Comparison of ENCODE assay signal across 1 cellular context in the genomic region with DNA sequence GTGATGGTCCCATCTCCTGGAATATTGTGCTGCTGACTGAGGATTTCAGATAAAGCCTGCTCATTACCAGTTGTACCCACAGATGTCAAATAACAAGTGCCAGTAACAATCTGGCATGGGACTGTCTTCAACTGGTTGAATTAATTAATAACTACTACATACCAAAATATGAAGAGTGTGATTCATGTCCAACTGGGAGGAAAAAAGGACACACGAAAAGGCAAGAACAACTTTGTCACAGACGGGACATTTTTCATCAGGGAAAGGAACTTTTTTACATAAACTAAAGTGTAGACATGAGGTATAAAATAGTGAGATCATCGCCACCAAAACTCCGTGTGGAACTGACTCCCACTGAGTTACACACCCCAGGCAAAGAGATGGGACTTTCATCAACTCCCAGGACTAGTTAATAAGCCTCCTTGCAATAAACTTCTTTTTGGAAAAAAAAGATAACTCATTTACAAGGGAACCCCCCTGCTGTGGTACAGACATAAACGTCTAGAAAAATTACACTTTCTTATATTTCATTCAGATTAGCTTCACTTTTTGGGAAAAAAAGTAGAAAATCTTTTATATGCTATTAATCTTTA.
TF ChIP-seq lines count a peak whose summit lies in the region.

No MANE protein-coding gene starts in this region.

TF ChIP-seq in HEK293, 187 proteins besides CTCF, POLR2A, EP300 and RAD21 (continued from another document and continues in another):
- TF ChIP-seq, protein P1, sequence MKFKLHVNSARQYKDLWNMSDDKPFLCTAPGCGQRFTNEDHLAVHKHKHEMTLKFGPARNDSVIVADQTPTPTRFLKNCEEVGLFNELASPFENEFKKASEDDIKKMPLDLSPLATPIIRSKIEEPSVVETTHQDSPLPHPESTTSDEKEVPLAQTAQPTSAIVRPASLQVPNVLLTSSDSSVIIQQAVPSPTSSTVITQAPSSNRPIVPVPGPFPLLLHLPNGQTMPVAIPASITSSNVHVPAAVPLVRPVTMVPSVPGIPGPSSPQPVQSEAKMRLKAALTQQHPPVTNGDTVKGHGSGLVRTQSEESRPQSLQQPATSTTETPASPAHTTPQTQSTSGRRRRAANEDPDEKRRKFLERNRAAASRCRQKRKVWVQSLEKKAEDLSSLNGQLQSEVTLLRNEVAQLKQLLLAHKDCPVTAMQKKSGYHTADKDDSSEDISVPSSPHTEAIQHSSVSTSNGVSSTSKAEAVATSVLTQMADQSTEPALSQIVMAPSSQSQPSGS (tag by site-specific recombination; IDR thresholded peaks at IDR 0.05; ENCODE audit: low read depth): no peak
- TF ChIP-seq ZNF311 (tag by site-specific recombination; IDR thresholded peaks at IDR 0.05; ENCODE audit: borderline replicate concordance) (no peak), ZBTB48 (tag by site-specific recombination; IDR thresholded peaks at IDR 0.05) (no peak), ZNF629 (tag by site-specific recombination; IDR thresholded peaks at IDR 0.05) (no peak), ZNF114 (tag by site-specific recombination; IDR thresholded peaks at IDR 0.05) (no peak), ZSCAN23 (tag by site-specific recombination; IDR thresholded peaks at IDR 0.05) (no peak), ZNF341 (tag by site-specific recombination; IDR thresholded peaks at IDR 0.05; ENCODE audit: low read depth) (no peak), ZFP69B (tag by site-specific recombination; IDR thresholded peaks at IDR 0.05) (no peak), WT1 (tag by site-specific recombination; IDR thresholded peaks at IDR 0.05) (no peak), ZNF48 (tag by site-specific recombination; IDR thresholded peaks at IDR 0.05) (no peak), ZNF335 (tag by site-specific recombination; conservative IDR thresholded peaks at IDR 0.05) (peak; percentile 33; the same call in 1 of the 2 replicates), ZNF658 (tag by site-specific recombination; IDR thresholded peaks at IDR 0.05) (no peak), ZBTB17 (tag by site-specific recombination; IDR thresholded peaks at IDR 0.05) (no peak), ZIC2 (tag by site-specific recombination; IDR thresholded peaks at IDR 0.05) (peak; percentile 61), TCF7L2 (IDR thresholded peaks at IDR 0.05; ENCODE audit: borderline replicate concordance, low read depth, low read length) (peak; percentile 52; the same call in 1 of the 2 replicates), ZNF560 (tag by site-specific recombination; IDR thresholded peaks at IDR 0.05; ENCODE audit: borderline replicate concordance) (no peak), HOXD13 (CRISPR knock-in tag; IDR thresholded peaks at IDR 0.05; ENCODE audit: borderline replicate concordance) (no peak), ZNF24 (tag by site-specific recombination; IDR thresholded peaks at IDR 0.05) (no peak), ZNF37A (tag by site-specific recombination; IDR thresholded peaks at IDR 0.05) (no peak), FEZF1 (tag by site-specific recombination; IDR thresholded peaks at IDR 0.05) (peak; percentile 59), GLIS1 (tag by site-specific recombination; IDR thresholded peaks at IDR 0.05) (peak; percentile 92), ZBTB1 (tag by site-specific recombination; IDR thresholded peaks at IDR 0.05) (no peak), SCRT1 (tag by site-specific recombination; IDR thresholded peaks at IDR 0.05; ENCODE audit: borderline replicate concordance) (no peak), ZNF776 (tag by site-specific recombination; IDR thresholded peaks at IDR 0.05; ENCODE audit: borderline replicate concordance) (no peak), ZNF664 (tag by site-specific recombination; IDR thresholded peaks at IDR 0.05) (peak; percentile 9; the same call in 1 of the 2 replicates), SP7 (tag by site-specific recombination; IDR thresholded peaks at IDR 0.05) (no peak), ZNF791 (tag by site-specific recombination; IDR thresholded peaks at IDR 0.05) (no peak), ZNF600 (tag by site-specific recombination; IDR thresholded peaks at IDR 0.05) (no peak), ZNF112 (tag by site-specific recombination; IDR thresholded peaks at IDR 0.05) (no peak), ZBTB21 (tag by site-specific recombination; IDR thresholded peaks at IDR 0.05) (no peak), ZNF76 (tag by site-specific recombination; IDR thresholded peaks at IDR 0.05; ENCODE audit: borderline replicate concordance, low read depth) (no peak), ZSCAN16 (tag by site-specific recombination; IDR thresholded peaks at IDR 0.05) (no peak), MYNN (tag by site-specific recombination; IDR thresholded peaks at IDR 0.05; ENCODE audit: borderline replicate concordance) (no peak), EGR2 (tag by site-specific recombination; IDR thresholded peaks at IDR 0.05; ENCODE audit: low read depth) (no peak), ZNF121 (tag by site-specific recombination; IDR thresholded peaks at IDR 0.05) (no peak), HOXC10 (CRISPR knock-in tag; IDR thresholded peaks at IDR 0.05) (no peak)
- TF ChIP-seq, protein P2, sequence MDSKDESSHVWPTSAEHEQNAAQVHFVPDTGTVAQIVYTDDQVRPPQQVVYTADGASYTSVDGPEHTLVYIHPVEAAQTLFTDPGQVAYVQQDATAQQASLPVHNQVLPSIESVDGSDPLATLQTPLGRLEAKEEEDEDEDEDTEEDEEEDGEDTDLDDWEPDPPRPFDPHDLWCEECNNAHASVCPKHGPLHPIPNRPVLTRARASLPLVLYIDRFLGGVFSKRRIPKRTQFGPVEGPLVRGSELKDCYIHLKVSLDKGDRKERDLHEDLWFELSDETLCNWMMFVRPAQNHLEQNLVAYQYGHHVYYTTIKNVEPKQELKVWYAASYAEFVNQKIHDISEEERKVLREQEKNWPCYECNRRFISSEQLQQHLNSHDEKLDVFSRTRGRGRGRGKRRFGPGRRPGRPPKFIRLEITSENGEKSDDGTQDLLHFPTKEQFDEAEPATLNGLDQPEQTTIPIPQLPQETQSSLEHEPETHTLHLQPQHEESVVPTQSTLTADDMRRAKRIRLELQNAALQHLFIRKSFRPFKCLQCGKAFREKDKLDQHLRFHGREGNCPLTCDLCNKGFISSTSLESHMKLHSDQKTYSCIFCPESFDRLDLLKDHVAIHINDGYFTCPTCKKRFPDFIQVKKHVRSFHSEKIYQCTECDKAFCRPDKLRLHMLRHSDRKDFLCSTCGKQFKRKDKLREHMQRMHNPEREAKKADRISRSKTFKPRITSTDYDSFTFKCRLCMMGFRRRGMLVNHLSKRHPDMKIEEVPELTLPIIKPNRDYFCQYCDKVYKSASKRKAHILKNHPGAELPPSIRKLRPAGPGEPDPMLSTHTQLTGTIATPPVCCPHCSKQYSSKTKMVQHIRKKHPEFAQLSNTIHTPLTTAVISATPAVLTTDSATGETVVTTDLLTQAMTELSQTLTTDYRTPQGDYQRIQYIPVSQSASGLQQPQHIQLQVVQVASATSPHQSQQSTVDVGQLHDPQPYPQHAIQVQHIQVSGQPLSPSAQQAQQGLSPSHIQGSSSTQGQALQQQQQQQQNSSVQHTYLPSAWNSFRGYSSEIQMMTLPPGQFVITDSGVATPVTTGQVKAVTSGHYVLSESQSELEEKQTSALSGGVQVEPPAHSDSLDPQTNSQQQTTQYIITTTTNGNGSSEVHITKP (tag by site-specific recombination; IDR thresholded peaks at IDR 0.05): no peak
- TF ChIP-seq, protein P3, sequence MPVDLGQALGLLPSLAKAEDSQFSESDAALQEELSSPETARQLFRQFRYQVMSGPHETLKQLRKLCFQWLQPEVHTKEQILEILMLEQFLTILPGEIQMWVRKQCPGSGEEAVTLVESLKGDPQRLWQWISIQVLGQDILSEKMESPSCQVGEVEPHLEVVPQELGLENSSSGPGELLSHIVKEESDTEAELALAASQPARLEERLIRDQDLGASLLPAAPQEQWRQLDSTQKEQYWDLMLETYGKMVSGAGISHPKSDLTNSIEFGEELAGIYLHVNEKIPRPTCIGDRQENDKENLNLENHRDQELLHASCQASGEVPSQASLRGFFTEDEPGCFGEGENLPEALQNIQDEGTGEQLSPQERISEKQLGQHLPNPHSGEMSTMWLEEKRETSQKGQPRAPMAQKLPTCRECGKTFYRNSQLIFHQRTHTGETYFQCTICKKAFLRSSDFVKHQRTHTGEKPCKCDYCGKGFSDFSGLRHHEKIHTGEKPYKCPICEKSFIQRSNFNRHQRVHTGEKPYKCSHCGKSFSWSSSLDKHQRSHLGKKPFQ (tag by site-specific recombination; IDR thresholded peaks at IDR 0.05): no peak
- TF ChIP-seq, protein P4, sequence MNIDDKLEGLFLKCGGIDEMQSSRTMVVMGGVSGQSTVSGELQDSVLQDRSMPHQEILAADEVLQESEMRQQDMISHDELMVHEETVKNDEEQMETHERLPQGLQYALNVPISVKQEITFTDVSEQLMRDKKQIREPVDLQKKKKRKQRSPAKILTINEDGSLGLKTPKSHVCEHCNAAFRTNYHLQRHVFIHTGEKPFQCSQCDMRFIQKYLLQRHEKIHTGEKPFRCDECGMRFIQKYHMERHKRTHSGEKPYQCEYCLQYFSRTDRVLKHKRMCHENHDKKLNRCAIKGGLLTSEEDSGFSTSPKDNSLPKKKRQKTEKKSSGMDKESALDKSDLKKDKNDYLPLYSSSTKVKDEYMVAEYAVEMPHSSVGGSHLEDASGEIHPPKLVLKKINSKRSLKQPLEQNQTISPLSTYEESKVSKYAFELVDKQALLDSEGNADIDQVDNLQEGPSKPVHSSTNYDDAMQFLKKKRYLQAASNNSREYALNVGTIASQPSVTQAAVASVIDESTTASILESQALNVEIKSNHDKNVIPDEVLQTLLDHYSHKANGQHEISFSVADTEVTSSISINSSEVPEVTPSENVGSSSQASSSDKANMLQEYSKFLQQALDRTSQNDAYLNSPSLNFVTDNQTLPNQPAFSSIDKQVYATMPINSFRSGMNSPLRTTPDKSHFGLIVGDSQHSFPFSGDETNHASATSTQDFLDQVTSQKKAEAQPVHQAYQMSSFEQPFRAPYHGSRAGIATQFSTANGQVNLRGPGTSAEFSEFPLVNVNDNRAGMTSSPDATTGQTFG (tag by site-specific recombination; IDR thresholded peaks at IDR 0.05; ENCODE audit: borderline replicate concordance): no peak
- TF ChIP-seq, protein P5, sequence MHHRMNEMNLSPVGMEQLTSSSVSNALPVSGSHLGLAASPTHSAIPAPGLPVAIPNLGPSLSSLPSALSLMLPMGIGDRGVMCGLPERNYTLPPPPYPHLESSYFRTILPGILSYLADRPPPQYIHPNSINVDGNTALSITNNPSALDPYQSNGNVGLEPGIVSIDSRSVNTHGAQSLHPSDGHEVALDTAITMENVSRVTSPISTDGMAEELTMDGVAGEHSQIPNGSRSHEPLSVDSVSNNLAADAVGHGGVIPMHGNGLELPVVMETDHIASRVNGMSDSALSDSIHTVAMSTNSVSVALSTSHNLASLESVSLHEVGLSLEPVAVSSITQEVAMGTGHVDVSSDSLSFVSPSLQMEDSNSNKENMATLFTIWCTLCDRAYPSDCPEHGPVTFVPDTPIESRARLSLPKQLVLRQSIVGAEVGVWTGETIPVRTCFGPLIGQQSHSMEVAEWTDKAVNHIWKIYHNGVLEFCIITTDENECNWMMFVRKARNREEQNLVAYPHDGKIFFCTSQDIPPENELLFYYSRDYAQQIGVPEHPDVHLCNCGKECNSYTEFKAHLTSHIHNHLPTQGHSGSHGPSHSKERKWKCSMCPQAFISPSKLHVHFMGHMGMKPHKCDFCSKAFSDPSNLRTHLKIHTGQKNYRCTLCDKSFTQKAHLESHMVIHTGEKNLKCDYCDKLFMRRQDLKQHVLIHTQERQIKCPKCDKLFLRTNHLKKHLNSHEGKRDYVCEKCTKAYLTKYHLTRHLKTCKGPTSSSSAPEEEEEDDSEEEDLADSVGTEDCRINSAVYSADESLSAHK (tag by site-specific recombination; IDR thresholded peaks at IDR 0.05): 0 out of 2 replicates have a peak, but pooled peaks have one; percentile 26
- TF ChIP-seq, protein P6, sequence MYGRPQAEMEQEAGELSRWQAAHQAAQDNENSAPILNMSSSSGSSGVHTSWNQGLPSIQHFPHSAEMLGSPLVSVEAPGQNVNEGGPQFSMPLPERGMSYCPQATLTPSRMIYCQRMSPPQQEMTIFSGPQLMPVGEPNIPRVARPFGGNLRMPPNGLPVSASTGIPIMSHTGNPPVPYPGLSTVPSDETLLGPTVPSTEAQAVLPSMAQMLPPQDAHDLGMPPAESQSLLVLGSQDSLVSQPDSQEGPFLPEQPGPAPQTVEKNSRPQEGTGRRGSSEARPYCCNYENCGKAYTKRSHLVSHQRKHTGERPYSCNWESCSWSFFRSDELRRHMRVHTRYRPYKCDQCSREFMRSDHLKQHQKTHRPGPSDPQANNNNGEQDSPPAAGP (tag by site-specific recombination; IDR thresholded peaks at IDR 0.05): no peak
- TF ChIP-seq, protein P7, sequence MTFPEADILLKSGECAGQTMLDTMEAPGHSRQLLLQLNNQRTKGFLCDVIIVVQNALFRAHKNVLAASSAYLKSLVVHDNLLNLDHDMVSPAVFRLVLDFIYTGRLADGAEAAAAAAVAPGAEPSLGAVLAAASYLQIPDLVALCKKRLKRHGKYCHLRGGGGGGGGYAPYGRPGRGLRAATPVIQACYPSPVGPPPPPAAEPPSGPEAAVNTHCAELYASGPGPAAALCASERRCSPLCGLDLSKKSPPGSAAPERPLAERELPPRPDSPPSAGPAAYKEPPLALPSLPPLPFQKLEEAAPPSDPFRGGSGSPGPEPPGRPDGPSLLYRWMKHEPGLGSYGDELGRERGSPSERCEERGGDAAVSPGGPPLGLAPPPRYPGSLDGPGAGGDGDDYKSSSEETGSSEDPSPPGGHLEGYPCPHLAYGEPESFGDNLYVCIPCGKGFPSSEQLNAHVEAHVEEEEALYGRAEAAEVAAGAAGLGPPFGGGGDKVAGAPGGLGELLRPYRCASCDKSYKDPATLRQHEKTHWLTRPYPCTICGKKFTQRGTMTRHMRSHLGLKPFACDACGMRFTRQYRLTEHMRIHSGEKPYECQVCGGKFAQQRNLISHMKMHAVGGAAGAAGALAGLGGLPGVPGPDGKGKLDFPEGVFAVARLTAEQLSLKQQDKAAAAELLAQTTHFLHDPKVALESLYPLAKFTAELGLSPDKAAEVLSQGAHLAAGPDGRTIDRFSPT (tag by site-specific recombination; IDR thresholded peaks at IDR 0.05): 0 out of 2 replicates have a peak, but pooled peaks have one; percentile 28
- TF ChIP-seq, protein P8, sequence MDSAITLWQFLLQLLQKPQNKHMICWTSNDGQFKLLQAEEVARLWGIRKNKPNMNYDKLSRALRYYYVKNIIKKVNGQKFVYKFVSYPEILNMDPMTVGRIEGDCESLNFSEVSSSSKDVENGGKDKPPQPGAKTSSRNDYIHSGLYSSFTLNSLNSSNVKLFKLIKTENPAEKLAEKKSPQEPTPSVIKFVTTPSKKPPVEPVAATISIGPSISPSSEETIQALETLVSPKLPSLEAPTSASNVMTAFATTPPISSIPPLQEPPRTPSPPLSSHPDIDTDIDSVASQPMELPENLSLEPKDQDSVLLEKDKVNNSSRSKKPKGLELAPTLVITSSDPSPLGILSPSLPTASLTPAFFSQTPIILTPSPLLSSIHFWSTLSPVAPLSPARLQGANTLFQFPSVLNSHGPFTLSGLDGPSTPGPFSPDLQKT (IDR thresholded peaks at IDR 0.05; ENCODE audit: borderline replicate concordance, low read depth, low read length): no peak
- TF ChIP-seq, protein P9, sequence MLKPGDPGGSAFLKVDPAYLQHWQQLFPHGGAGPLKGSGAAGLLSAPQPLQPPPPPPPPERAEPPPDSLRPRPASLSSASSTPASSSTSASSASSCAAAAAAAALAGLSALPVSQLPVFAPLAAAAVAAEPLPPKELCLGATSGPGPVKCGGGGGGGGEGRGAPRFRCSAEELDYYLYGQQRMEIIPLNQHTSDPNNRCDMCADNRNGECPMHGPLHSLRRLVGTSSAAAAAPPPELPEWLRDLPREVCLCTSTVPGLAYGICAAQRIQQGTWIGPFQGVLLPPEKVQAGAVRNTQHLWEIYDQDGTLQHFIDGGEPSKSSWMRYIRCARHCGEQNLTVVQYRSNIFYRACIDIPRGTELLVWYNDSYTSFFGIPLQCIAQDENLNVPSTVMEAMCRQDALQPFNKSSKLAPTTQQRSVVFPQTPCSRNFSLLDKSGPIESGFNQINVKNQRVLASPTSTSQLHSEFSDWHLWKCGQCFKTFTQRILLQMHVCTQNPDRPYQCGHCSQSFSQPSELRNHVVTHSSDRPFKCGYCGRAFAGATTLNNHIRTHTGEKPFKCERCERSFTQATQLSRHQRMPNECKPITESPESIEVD (tag by site-specific recombination; IDR thresholded peaks at IDR 0.05): peak; percentile 88
